13 cellular contexts compared by ENCODE assay signal in the genomic region with DNA sequence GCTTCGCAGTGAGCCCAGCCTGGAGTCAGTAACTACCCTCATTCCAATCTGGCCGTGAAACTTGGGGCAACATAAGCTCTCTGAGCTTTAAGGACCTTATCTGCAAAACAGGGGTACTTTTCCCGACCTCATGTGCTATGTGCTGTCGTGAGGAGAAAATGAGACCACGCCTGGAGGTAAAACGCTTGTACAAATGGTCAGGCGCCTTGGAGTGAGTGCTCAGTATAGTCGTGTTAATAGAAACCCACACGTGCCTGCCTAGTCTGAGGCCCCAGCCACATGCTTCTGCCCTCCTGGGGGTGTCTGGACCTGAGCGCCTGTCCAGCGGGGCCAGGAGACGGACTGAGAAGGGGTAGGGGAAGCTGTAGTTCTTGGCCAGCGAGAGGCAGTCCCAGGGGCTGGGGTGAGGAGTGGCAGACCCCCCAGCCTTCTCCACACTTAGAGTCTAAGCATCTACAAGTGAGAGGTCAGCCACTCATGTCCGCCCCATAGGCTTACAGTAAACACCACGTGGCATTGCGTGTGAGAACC. TPM values are rescaled to one million over a fixed set of nuclear protein-coding genes. Genes with fewer than 3 reads are reported as not detected.
DNase-seq lines count a peak whose midpoint lies in the region; ATAC-seq and TF ChIP-seq lines count a peak whose summit lies in the region.
"Had no signal": no experiment of that assay in that cellular context is flagged by ENCODE, and none has a peak within 500 bp of the region (broad histone marks: within the 10 kb centered on the region; RNA-seq: fewer than 3 reads in every experiment).

No MANE protein-coding gene starts in this region.

- H3K9me3 Mint-ChIP-seq in activated naive CD8-positive, alpha-beta T cell (ENCODE audit: low read depth): no peaks in the 10 kb centered on the region
- no peaks in the 10 kb centered on the region for H3K9me3 Mint-ChIP-seq in activated naive CD8-positive, alpha-beta T cell treated with anti-CD3 and anti-CD28 coated beads for 36 hours
- H3K9me3 Mint-ChIP-seq in central memory CD8-positive, alpha-beta T cell: no peaks in the 10 kb centered on the region
- H3K9me3 Mint-ChIP-seq in stimulated activated effector memory CD8-positive, alpha-beta T cell treated with anti-CD3 and anti-CD28 coated beads, Interleukin-12 subunit alpha, Interleukin-12 subunit beta, amount 100 ng/mL, for 72 hours: no peaks in the 10 kb centered on the region

- no peaks in the 10 kb centered on the region for H3K9me3 ChIP-seq in Loucy (ENCODE audit: insufficient read depth, low read depth, low read length)
- H3K9me3 ChIP-seq: thoracic aorta had no signal

- no peaks in the 10 kb centered on the region for H3K27me3 ChIP-seq in Loucy (ENCODE audit: insufficient read depth, low read length, poor library complexity, severe bottlenecking)

- 0 out of 2 replicates have a peak, but pooled peaks cover 4% of the 10 kb centered on the region for H3K79me2 ChIP-seq in Loucy (ENCODE audit: insufficient read depth, low read length)

- 0 out of 2 replicates have a peak overlapping the region, but pooled peaks have one; percentile 100 for H2AFZ ChIP-seq in Loucy (ENCODE audit: low read length)

- H3K4me3 ChIP-seq in Loucy (ENCODE audit: low read length, poor library complexity, severe bottlenecking): peak overlapping the region; percentile 77

- H3K4me3 Mint-ChIP-seq in activated naive CD8-positive, alpha-beta T cell: peak overlapping the region; percentile 54
- no peak overlapping the region for H3K4me3 Mint-ChIP-seq in activated naive CD8-positive, alpha-beta T cell treated with anti-CD3 and anti-CD28 coated beads for 36 hours
- peak overlapping the region; percentile 69 for H3K4me3 Mint-ChIP-seq in central memory CD8-positive, alpha-beta T cell
- peak overlapping the region; percentile 72 for H3K4me3 Mint-ChIP-seq in stimulated activated effector memory CD8-positive, alpha-beta T cell treated with anti-CD3 and anti-CD28 coated beads, Interleukin-12 subunit alpha, Interleukin-12 subunit beta, amount 100 ng/mL, for 72 hours

- no peak for DNase-seq in activated naive CD8-positive, alpha-beta T cell treated with anti-CD3 and anti-CD28 coated beads for 36 hours
- no peak for DNase-seq in central memory CD8-positive, alpha-beta T cell (ENCODE audit: low spot score in 2 of 2)
- no peak for DNase-seq in stimulated activated effector memory CD8-positive, alpha-beta T cell treated with anti-CD3 and anti-CD28 coated beads, Interleukin-12 subunit alpha, Interleukin-12 subunit beta, amount 100 ng/mL, for 72 hours (ENCODE audit: low spot score in 2 of 2)
- DNase-seq in NCI-H82 treated with DMSO at 0.1 percent for 48 hours (lab: John Stamatoyannopoulos, UW; ENCODE audit: unreplicated experiment) (no peak), DMS 273 treated with DMSO at 0.1 percent for 48 hours (lab: John Stamatoyannopoulos, UW) (no peak)
- no peak for DNase-seq in stimulated activated CD4-positive, alpha-beta T cell treated with anti-CD3 and anti-CD28 coated beads, Interleukin-15, amount 100 ng/mL, for 24 hours

- no peaks in the 10 kb centered on the region for H3K9me2 ChIP-seq in Loucy (replicated peaks; ENCODE audit: low read depth, low read length)

- H3F3A ChIP-seq in Loucy (ENCODE audit: low read depth): no peaks in the 10 kb centered on the region

- no peaks in the 10 kb centered on the region for H3K36me3 ChIP-seq in Loucy (ENCODE audit: insufficient read depth, low read length)
- H3K36me3 ChIP-seq: brain microvascular endothelial cell, thoracic aorta had no signal

- peak overlapping the region; percentile 30 for H3K9ac ChIP-seq in Loucy (ENCODE audit: low read depth, low read length, poor library complexity, severe bottlenecking)

- H3K4me2 ChIP-seq in Loucy (ENCODE audit: low read depth, low read length, poor library complexity, severe bottlenecking): peak overlapping the region; percentile 100

- no peaks in the 10 kb centered on the region for H3K36me3 Mint-ChIP-seq in activated naive CD8-positive, alpha-beta T cell
- H3K36me3 Mint-ChIP-seq in activated naive CD8-positive, alpha-beta T cell treated with anti-CD3 and anti-CD28 coated beads for 36 hours: no peaks in the 10 kb centered on the region
- peaks cover 2% of the 10 kb centered on the region for H3K36me3 Mint-ChIP-seq in central memory CD8-positive, alpha-beta T cell (ENCODE audit: insufficient read depth)
- no peaks in the 10 kb centered on the region for H3K36me3 Mint-ChIP-seq in stimulated activated effector memory CD8-positive, alpha-beta T cell treated with anti-CD3 and anti-CD28 coated beads, Interleukin-12 subunit alpha, Interleukin-12 subunit beta, amount 100 ng/mL, for 72 hours

- no peak for ATAC-seq in central memory CD8-positive, alpha-beta T cell (replicated peaks; ENCODE audit: extremely low read depth, poor library complexity, severe bottlenecking)
- ATAC-seq in stimulated activated effector memory CD8-positive, alpha-beta T cell treated with anti-CD3 and anti-CD28 coated beads, Interleukin-12 subunit alpha, Interleukin-12 subunit beta, amount 100 ng/mL, for 72 hours: no peak

- no peak overlapping the region for H3K27ac Mint-ChIP-seq in activated naive CD8-positive, alpha-beta T cell
- no peak overlapping the region for H3K27ac Mint-ChIP-seq in activated naive CD8-positive, alpha-beta T cell treated with anti-CD3 and anti-CD28 coated beads for 36 hours
- no peak overlapping the region for H3K27ac Mint-ChIP-seq in central memory CD8-positive, alpha-beta T cell (ENCODE audit: low read depth)
- H3K27ac Mint-ChIP-seq in stimulated activated effector memory CD8-positive, alpha-beta T cell treated with anti-CD3 and anti-CD28 coated beads, Interleukin-12 subunit alpha, Interleukin-12 subunit beta, amount 100 ng/mL, for 72 hours: no peak overlapping the region
- H3K27ac Mint-ChIP-seq: activated CD8-positive, alpha-beta T cell treated with anti-CD3 and anti-CD28 coated beads, Interleukin-2, amount 10 ng/mL, durations not matched to agents 7 days and 5 days had no signal

- H3K4me1 Mint-ChIP-seq in activated naive CD8-positive, alpha-beta T cell (ENCODE audit: low read depth): peaks cover 3% of the 10 kb centered on the region
- H3K4me1 Mint-ChIP-seq in activated naive CD8-positive, alpha-beta T cell treated with anti-CD3 and anti-CD28 coated beads for 36 hours: no peaks in the 10 kb centered on the region
- peaks cover 6% of the 10 kb centered on the region for H3K4me1 Mint-ChIP-seq in central memory CD8-positive, alpha-beta T cell
- peaks cover 11% of the 10 kb centered on the region for H3K4me1 Mint-ChIP-seq in stimulated activated effector memory CD8-positive, alpha-beta T cell treated with anti-CD3 and anti-CD28 coated beads, Interleukin-12 subunit alpha, Interleukin-12 subunit beta, amount 100 ng/mL, for 72 hours

- peaks cover 10% of the 10 kb centered on the region for H3K27me3 Mint-ChIP-seq in activated naive CD8-positive, alpha-beta T cell
- H3K27me3 Mint-ChIP-seq in activated naive CD8-positive, alpha-beta T cell treated with anti-CD3 and anti-CD28 coated beads for 36 hours: peaks cover 44% of the 10 kb centered on the region
- peaks cover 48% of the 10 kb centered on the region for H3K27me3 Mint-ChIP-seq in central memory CD8-positive, alpha-beta T cell

- H4K20me1 ChIP-seq in Loucy (ENCODE audit: insufficient read depth, low read length, poor library complexity, severe bottlenecking): no peaks in the 10 kb centered on the region

- H3K4me1 ChIP-seq in Loucy (ENCODE audit: insufficient read depth, low read length, poor library complexity, severe bottlenecking): peaks cover 53% of the 10 kb centered on the region

- no peak for TF ChIP-seq CTCF in Loucy (conservative IDR thresholded peaks at IDR 0.05; ENCODE audit: low read length)

RNA-seq across cellular contexts. Expression of gene AQP5, which starts 4.9 kb away (rescaled TPM):
- total RNA-seq in activated naive CD8-positive, alpha-beta T cell treated with anti-CD3 and anti-CD28 coated beads for 36 hours: not detected
- total RNA-seq: activated CD8-positive, alpha-beta T cell treated with anti-CD3 and anti-CD28 coated beads, Interleukin-2, amount 10 ng/mL, durations not matched to agents 7 days and 5 days; HT1080 had no signal

RNA-seq across cellular contexts. Expression of gene AQP6, which starts 6.2 kb away (rescaled TPM):
- total RNA-seq in activated naive CD8-positive, alpha-beta T cell treated with anti-CD3 and anti-CD28 coated beads for 36 hours: not detected
- total RNA-seq: activated CD8-positive, alpha-beta T cell treated with anti-CD3 and anti-CD28 coated beads, Interleukin-2, amount 10 ng/mL, durations not matched to agents 7 days and 5 days; HT1080; Right ventricle myocardium inferior; thoracic aorta had no signal

RNA-seq across cellular contexts. Expression of gene AQP2, which starts 16.0 kb away (rescaled TPM):
- total RNA-seq in activated naive CD8-positive, alpha-beta T cell treated with anti-CD3 and anti-CD28 coated beads for 36 hours: not detected
- total RNA-seq: activated CD8-positive, alpha-beta T cell treated with anti-CD3 and anti-CD28 coated beads, Interleukin-2, amount 10 ng/mL, durations not matched to agents 7 days and 5 days; HT1080; Right ventricle myocardium inferior had no signal

RNA-seq across cellular contexts. Expression of gene RACGAP1, which starts 58.7 kb away (rescaled TPM):
- 100 to 1,000 TPM; 111 to 119 TPM for total RNA-seq in activated naive CD8-positive, alpha-beta T cell treated with anti-CD3 and anti-CD28 coated beads for 36 hours
